ENCODE assay signal across 2 cellular contexts in genomic region chr4:169271692-169272007, GRCh38.
TF ChIP-seq lines count a peak whose summit lies in the region.

No MANE protein-coding gene starts in this region.

TF ChIP-seq in A549, 52 proteins besides CTCF, POLR2A, EP300 and RAD21 (continued from another document):
- no peak for TF ChIP-seq CHD4 (IDR thresholded peaks at IDR 0.05; ENCODE audit: borderline replicate concordance)

TF ChIP-seq in GM23338, 12 proteins besides CTCF, POLR2A, EP300 and RAD21 (continued from another document):
- TF ChIP-seq ZNF462 (CRISPR knock-in tag; IDR thresholded peaks at IDR 0.05) (no peak), CREB1 (CRISPR knock-in tag; IDR thresholded peaks at IDR 0.05; ENCODE audit: low read depth) (no peak), ZNF331 (CRISPR knock-in tag; IDR thresholded peaks at IDR 0.05; ENCODE audit: low read depth) (no peak), ZNF114 (CRISPR knock-in tag; IDR thresholded peaks at IDR 0.05) (no peak), EZH2phosphoT487 (IDR thresholded peaks at IDR 0.05; ENCODE audit: unreplicated experiment) (no peak), JUNB (IDR thresholded peaks at IDR 0.05; ENCODE audit: unreplicated experiment) (no peak)
- TF ChIP-seq, protein P1, sequence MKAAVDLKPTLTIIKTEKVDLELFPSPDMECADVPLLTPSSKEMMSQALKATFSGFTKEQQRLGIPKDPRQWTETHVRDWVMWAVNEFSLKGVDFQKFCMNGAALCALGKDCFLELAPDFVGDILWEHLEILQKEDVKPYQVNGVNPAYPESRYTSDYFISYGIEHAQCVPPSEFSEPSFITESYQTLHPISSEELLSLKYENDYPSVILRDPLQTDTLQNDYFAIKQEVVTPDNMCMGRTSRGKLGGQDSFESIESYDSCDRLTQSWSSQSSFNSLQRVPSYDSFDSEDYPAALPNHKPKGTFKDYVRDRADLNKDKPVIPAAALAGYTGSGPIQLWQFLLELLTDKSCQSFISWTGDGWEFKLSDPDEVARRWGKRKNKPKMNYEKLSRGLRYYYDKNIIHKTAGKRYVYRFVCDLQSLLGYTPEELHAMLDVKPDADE (IDR thresholded peaks at IDR 0.05) = no peak
- TF ChIP-seq, protein P2, sequence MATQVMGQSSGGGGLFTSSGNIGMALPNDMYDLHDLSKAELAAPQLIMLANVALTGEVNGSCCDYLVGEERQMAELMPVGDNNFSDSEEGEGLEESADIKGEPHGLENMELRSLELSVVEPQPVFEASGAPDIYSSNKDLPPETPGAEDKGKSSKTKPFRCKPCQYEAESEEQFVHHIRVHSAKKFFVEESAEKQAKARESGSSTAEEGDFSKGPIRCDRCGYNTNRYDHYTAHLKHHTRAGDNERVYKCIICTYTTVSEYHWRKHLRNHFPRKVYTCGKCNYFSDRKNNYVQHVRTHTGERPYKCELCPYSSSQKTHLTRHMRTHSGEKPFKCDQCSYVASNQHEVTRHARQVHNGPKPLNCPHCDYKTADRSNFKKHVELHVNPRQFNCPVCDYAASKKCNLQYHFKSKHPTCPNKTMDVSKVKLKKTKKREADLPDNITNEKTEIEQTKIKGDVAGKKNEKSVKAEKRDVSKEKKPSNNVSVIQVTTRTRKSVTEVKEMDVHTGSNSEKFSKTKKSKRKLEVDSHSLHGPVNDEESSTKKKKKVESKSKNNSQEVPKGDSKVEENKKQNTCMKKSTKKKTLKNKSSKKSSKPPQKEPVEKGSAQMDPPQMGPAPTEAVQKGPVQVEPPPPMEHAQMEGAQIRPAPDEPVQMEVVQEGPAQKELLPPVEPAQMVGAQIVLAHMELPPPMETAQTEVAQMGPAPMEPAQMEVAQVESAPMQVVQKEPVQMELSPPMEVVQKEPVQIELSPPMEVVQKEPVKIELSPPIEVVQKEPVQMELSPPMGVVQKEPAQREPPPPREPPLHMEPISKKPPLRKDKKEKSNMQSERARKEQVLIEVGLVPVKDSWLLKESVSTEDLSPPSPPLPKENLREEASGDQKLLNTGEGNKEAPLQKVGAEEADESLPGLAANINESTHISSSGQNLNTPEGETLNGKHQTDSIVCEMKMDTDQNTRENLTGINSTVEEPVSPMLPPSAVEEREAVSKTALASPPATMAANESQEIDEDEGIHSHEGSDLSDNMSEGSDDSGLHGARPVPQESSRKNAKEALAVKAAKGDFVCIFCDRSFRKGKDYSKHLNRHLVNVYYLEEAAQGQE (IDR thresholded peaks at IDR 0.05; ENCODE audit: unreplicated experiment) = no peak
